1 cellular context compared by ENCODE assay signal in the genomic region with DNA sequence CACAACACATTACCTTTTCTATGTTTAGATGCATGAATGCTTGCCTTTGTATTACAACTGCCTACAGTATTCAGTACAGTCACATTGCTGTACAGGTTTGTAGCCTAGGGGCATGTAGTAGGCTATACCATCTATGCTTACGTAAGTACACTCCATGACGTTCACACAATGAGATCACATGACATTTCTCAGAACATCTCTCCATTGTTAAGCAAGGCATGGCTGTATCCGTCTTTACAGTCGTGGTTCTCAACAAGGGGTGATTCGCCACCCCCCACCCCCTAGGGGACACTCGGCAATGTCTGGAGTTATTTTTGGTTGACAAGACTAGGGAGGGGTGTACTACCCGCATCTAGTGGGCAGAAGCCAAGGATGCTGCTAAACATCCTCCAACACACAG.
TF ChIP-seq lines count a peak whose summit lies in the region.

No MANE protein-coding gene starts in this region.

TF ChIP-seq in H1, 55 proteins besides CTCF, POLR2A, EP300 and RAD21 (continued from another document):
- TF ChIP-seq CBX5 (IDR thresholded peaks at IDR 0.05; ENCODE audit: low read depth, low read length) (no peak), CTBP2 (IDR thresholded peaks at IDR 0.05; ENCODE audit: borderline replicate concordance, insufficient read depth, insufficient read length, low read length) (no peak), SIN3A (conservative IDR thresholded peaks at IDR 0.05 in 1 of 2, IDR thresholded peaks at IDR 0.05 in 1 of 2; ENCODE audit: low read depth in 1 of 2, low read length in 2 of 2) (no peak), CHD1 (IDR thresholded peaks at IDR 0.05; ENCODE audit: low read depth, low read length) (no peak), TCF12 (IDR thresholded peaks at IDR 0.05; ENCODE audit: low read depth, low read length) (no peak), EGR1 (IDR thresholded peaks at IDR 0.05; ENCODE audit: borderline replicate concordance, low read depth, low read length) (no peak), BRCA1 (IDR thresholded peaks at IDR 0.05; ENCODE audit: low read depth, low read length) (no peak)
- TF ChIP-seq, protein P1, sequence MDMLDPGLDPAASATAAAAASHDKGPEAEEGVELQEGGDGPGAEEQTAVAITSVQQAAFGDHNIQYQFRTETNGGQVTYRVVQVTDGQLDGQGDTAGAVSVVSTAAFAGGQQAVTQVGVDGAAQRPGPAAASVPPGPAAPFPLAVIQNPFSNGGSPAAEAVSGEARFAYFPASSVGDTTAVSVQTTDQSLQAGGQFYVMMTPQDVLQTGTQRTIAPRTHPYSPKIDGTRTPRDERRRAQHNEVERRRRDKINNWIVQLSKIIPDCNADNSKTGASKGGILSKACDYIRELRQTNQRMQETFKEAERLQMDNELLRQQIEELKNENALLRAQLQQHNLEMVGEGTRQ (IDR thresholded peaks at IDR 0.05; ENCODE audit: low read length), result no peak
